ENCODE assay signal across 26 cellular contexts in genomic region chr6:125232466-125232865, GRCh38.
DNase-seq lines count a peak whose midpoint lies in the region; ATAC-seq and TF ChIP-seq lines count a peak whose summit lies in the region.
"Had no signal": no experiment of that assay in that cellular context is flagged by ENCODE, and none has a peak within 500 bp of the region (broad histone marks: within the 10 kb centered on the region; RNA-seq: fewer than 3 reads in every experiment).

No MANE protein-coding gene starts in this region.

- H2BK15ac ChIP-seq in mesenchymal stem cell (ENCODE audit: low read depth, poor library complexity, severe bottlenecking), result no peak overlapping the region

- H3K27ac ChIP-seq in left ventricle myocardium inferior (replicated peaks), result peak overlapping the region; percentile 17
- H3K27ac ChIP-seq in heart right ventricle, result peak overlapping the region in 5 of 10 donors; percentile 12 to 52 (median 23)
- no peak overlapping the region for H3K27ac ChIP-seq in mesenchymal stem cell (ENCODE audit: low read length, poor library complexity, severe bottlenecking)
- H3K27ac ChIP-seq in upper lobe of right lung, result peak overlapping the region; percentile 33
- H3K27ac ChIP-seq in right cardiac atrium (ENCODE audit: low read length), result no peak overlapping the region
- H3K27ac ChIP-seq: 22Rv1; BLaER1 treated with 17β-estradiol and CSF1 and Interleukin-3, amounts not matched to agents 10 nM and 100 nM; body of pancreas; coronary artery; gastroesophageal sphincter; stomach had no signal

- H3K4me1 ChIP-seq in left ventricle myocardium inferior (peaks cover 39% of the 10 kb centered on the region), heart right ventricle (peaks cover 0 to 38% (median 10%) of the 10 kb centered on the region in 9 donors), mesenchymal stem cell (ENCODE audit: control insufficient read depth, insufficient read depth, low read depth, low read length) (no peaks in the 10 kb centered on the region), upper lobe of right lung (peaks cover 3% of the 10 kb centered on the region), right cardiac atrium (ENCODE audit: control insufficient read depth, insufficient read depth, low read length) (no peaks in the 10 kb centered on the region)

- no peak overlapping the region for H2BK5ac ChIP-seq in mesenchymal stem cell (ENCODE audit: low read depth, low read length, poor library complexity, severe bottlenecking)

- H3K9ac ChIP-seq in mesenchymal stem cell (ENCODE audit: low read length), result no peak overlapping the region
- H3K9ac ChIP-seq: BLaER1 treated with 17β-estradiol and CSF1 and Interleukin-3, amounts not matched to agents 10 nM and 100 nM had no signal

- H3K79me1 ChIP-seq in mesenchymal stem cell (replicated peaks; ENCODE audit: low read length, poor library complexity, severe bottlenecking), result peaks cover 3% of the 10 kb centered on the region

- no peak overlapping the region for H2AK5ac ChIP-seq in mesenchymal stem cell (ENCODE audit: low read length, severe bottlenecking)

- H3K36me3 ChIP-seq in left ventricle myocardium inferior, result no peaks in the 10 kb centered on the region
- H3K36me3 ChIP-seq in heart right ventricle, result no peaks in the 10 kb centered on the region
- H3K36me3 ChIP-seq in mesenchymal stem cell (ENCODE audit: control insufficient read depth in 1 of 2, insufficient read depth in 2 of 2, low read depth in 1 of 2, low read length in 2 of 2), result no peaks in the 10 kb centered on the region
- no peaks in the 10 kb centered on the region for H3K36me3 ChIP-seq in upper lobe of right lung
- H3K36me3 ChIP-seq: BLaER1 treated with 17β-estradiol and CSF1 and Interleukin-3, amounts not matched to agents 10 nM and 100 nM; gastroesophageal sphincter; stomach had no signal

- no peak overlapping the region for H2BK120ac ChIP-seq in mesenchymal stem cell (ENCODE audit: low read depth, low read length)

- H3K4ac ChIP-seq in mesenchymal stem cell (ENCODE audit: low read depth in 1 of 2, low read length in 2 of 2), result no peak overlapping the region

- 70 to 91% methylated on average over 1 of the region's 1 CpG for WGBS in heart right ventricle, 2 donors
- no CpG with 5 or more reads among the region's 1 CpG for WGBS in mesenchymal stem cell
- WGBS in right cardiac atrium, result 70% methylated on average over 1 of the region's 1 CpG

- H2BK12ac ChIP-seq in mesenchymal stem cell (ENCODE audit: low read length in 2 of 2), result no peak overlapping the region

- ATAC-seq in heart right ventricle, result no peak
- no peak for ATAC-seq in upper lobe of right lung
- ATAC-seq in HG03045 (IDR thresholded peaks at IDR 0.05; ENCODE audit: unreplicated experiment), result no peak
- ATAC-seq in stimulated activated memory B cell treated with anti-CD40 and anti-IgM and Interleukin-4, amounts not matched to agents 10 μg/mL and 1 μg/mL and 100 μg/mL, for 72 hours, result no peak
- ATAC-seq in right cardiac atrium, result no peak
- ATAC-seq: activated naive CD4-positive, alpha-beta T cell treated with anti-CD3 and anti-CD28 coated beads, Interleukin-2, amount 50 U/mL, for 72 hours; body of pancreas; gastroesophageal sphincter; T-cell had no signal

- no peak overlapping the region for H3K14ac ChIP-seq in mesenchymal stem cell (ENCODE audit: low read length in 2 of 2)

- H3K9me3 Mint-ChIP-seq in chondrocyte (ENCODE audit: low read depth), result no peaks in the 10 kb centered on the region
- H3K9me3 Mint-ChIP-seq in stimulated activated memory B cell treated with anti-CD40 and anti-IgM and Interleukin-4, amounts not matched to agents 10 μg/mL and 1 μg/mL and 100 μg/mL, for 72 hours, result no peaks in the 10 kb centered on the region
- H3K9me3 Mint-ChIP-seq: activated naive CD4-positive, alpha-beta T cell treated with anti-CD3 and anti-CD28 coated beads, Interleukin-2, amount 50 U/mL, for 72 hours; activated T-helper 1 cell treated with anti-CD3 and anti-CD28 coated beads, Interleukin-12 subunit alpha, Interleukin-12 subunit beta, Interleukin-2, Interleukin-4 antibody, amounts not matched to agents 30 ng/mL and 10 ng/mL and 1 ng/mL, durations not matched to agents 14 hours and 24 hours and 36 hours; neural crest cell; T-cell had no signal

- H3K18ac ChIP-seq in mesenchymal stem cell (ENCODE audit: low read depth in 1 of 2, low read length in 2 of 2), result no peak overlapping the region

- H3K27me3 Mint-ChIP-seq in chondrocyte (ENCODE audit: low read depth), result no peaks in the 10 kb centered on the region
- no peaks in the 10 kb centered on the region for H3K27me3 Mint-ChIP-seq in stimulated activated memory B cell treated with anti-CD40 and anti-IgM and Interleukin-4, amounts not matched to agents 10 μg/mL and 1 μg/mL and 100 μg/mL, for 72 hours
- H3K27me3 Mint-ChIP-seq: progenitor cell of endocrine pancreas had no signal

- H3K27me3 ChIP-seq in left ventricle myocardium inferior (ENCODE audit: low read depth) (no peaks in the 10 kb centered on the region), heart right ventricle (no peaks in the 10 kb centered on the region), mesenchymal stem cell (ENCODE audit: control insufficient read depth in 1 of 2, insufficient read depth in 1 of 2, low read length in 2 of 2) (no peaks in the 10 kb centered on the region), upper lobe of right lung (no peaks in the 10 kb centered on the region), right cardiac atrium (ENCODE audit: control insufficient read depth, insufficient read depth) (no peaks in the 10 kb centered on the region)
- H3K27me3 ChIP-seq: BLaER1 treated with 17β-estradiol and CSF1 and Interleukin-3, amounts not matched to agents 10 nM and 100 nM; body of pancreas; gastroesophageal sphincter; stomach had no signal

- H3K4me3 ChIP-seq in left ventricle myocardium inferior (no peak overlapping the region), heart right ventricle (no peak overlapping the region), mesenchymal stem cell (ENCODE audit: insufficient read depth in 1 of 2, low read depth in 1 of 2, low read length in 2 of 2) (no peak overlapping the region), upper lobe of right lung (no peak overlapping the region), right cardiac atrium (ENCODE audit: low read length) (no peak overlapping the region)
- H3K4me3 ChIP-seq: BLaER1 treated with 17β-estradiol and CSF1 and Interleukin-3, amounts not matched to agents 10 nM and 100 nM; body of pancreas; coronary artery; gastroesophageal sphincter; stomach had no signal

- H2AFZ ChIP-seq in mesenchymal stem cell (ENCODE audit: low read depth, low read length), result no peak overlapping the region

- no peak overlapping the region for H3K4me2 ChIP-seq in mesenchymal stem cell (ENCODE audit: low read length, poor library complexity, severe bottlenecking)
- H3K4me2 ChIP-seq: BLaER1 treated with 17β-estradiol and CSF1 and Interleukin-3, amounts not matched to agents 10 nM and 100 nM had no signal

- H3K4me3 Mint-ChIP-seq in chondrocyte (ENCODE audit: unreplicated experiment), result no peak overlapping the region
- no peak overlapping the region for H3K4me3 Mint-ChIP-seq in stimulated activated memory B cell treated with anti-CD40 and anti-IgM and Interleukin-4, amounts not matched to agents 10 μg/mL and 1 μg/mL and 100 μg/mL, for 72 hours
- H3K4me3 Mint-ChIP-seq: activated T-helper 1 cell treated with anti-CD3 and anti-CD28 coated beads, Interleukin-12 subunit alpha, Interleukin-12 subunit beta, Interleukin-2, Interleukin-4 antibody, amounts not matched to agents 30 ng/mL and 10 ng/mL and 1 ng/mL, durations not matched to agents 14 hours and 24 hours and 36 hours; IgD-negative memory B cell; neural crest cell; T-cell had no signal

- no peak overlapping the region for H3K23ac ChIP-seq in mesenchymal stem cell (ENCODE audit: low read length in 2 of 2)

- no peaks in the 10 kb centered on the region for H3K36me3 Mint-ChIP-seq in chondrocyte (ENCODE audit: low read depth)
- no peaks in the 10 kb centered on the region for H3K36me3 Mint-ChIP-seq in stimulated activated memory B cell treated with anti-CD40 and anti-IgM and Interleukin-4, amounts not matched to agents 10 μg/mL and 1 μg/mL and 100 μg/mL, for 72 hours
- H3K36me3 Mint-ChIP-seq: activated naive CD4-positive, alpha-beta T cell treated with anti-CD3 and anti-CD28 coated beads, Interleukin-2, amount 50 U/mL, for 72 hours; IgD-negative memory B cell; T-cell had no signal

- H4K91ac ChIP-seq in mesenchymal stem cell (ENCODE audit: low read length), result no peak overlapping the region

- no peaks in the 10 kb centered on the region for H3K9me3 ChIP-seq in left ventricle myocardium inferior (replicated peaks)
- no peaks in the 10 kb centered on the region for H3K9me3 ChIP-seq in heart right ventricle
- H3K9me3 ChIP-seq in mesenchymal stem cell (ENCODE audit: control insufficient read depth, low read length), result no peaks in the 10 kb centered on the region
- no peaks in the 10 kb centered on the region for H3K9me3 ChIP-seq in upper lobe of right lung
- H3K9me3 ChIP-seq in right cardiac atrium (ENCODE audit: control insufficient read depth, low read length), result no peaks in the 10 kb centered on the region
- H3K9me3 ChIP-seq: BLaER1 treated with 17β-estradiol and CSF1 and Interleukin-3, amounts not matched to agents 10 nM and 100 nM; body of pancreas; gastroesophageal sphincter; stomach had no signal

- intact Hi-C loops in left ventricle myocardium inferior (cut with micrococcal nuclease), result no loop called here
- intact Hi-C loops in heart right ventricle (cut with DNase I), result loop anchor here in 1 of 10 donors (10.0 kb wide), 1 partner anchor 62 kb away; no protein-coding TSS in a partner anchor
- intact Hi-C loops in upper lobe of right lung (cut with DNase I), result no loop called here
- intact Hi-C loops in right cardiac atrium (cut with DNase I), result no loop called here

- H3K4me1 Mint-ChIP-seq in chondrocyte (ENCODE audit: low read depth), result peaks cover 39% of the 10 kb centered on the region
- no peaks in the 10 kb centered on the region for H3K4me1 Mint-ChIP-seq in stimulated activated memory B cell treated with anti-CD40 and anti-IgM and Interleukin-4, amounts not matched to agents 10 μg/mL and 1 μg/mL and 100 μg/mL, for 72 hours
- H3K4me1 Mint-ChIP-seq: IgD-negative memory B cell had no signal

- DNase-seq in left ventricle myocardium inferior (no peak), heart right ventricle (no peak), chondrocyte (ENCODE audit: low spot score) (no peak), mesenchymal stem cell (peak; percentile 6), upper lobe of right lung (no peak), right cardiac atrium (no peak)
- DNase-seq: activated CD4-positive, alpha-beta T cell treated with anti-CD3 and anti-CD28 coated beads for 4 hours; body of pancreas; GDM1; NCI-H1694 treated with DMSO at 0.1 percent for 48 hours; NCI-H774; SHP77 treated with DMSO at 0.1 percent for 48 hours; stimulated activated CD4-positive, alpha-beta T cell treated with anti-CD3 and anti-CD28 coated beads, Interleukin-4, amount 100 ng/mL, for 1 hour; stomach; T-cell had no signal

- no peak overlapping the region for H4K8ac ChIP-seq in mesenchymal stem cell (ENCODE audit: low read length)

- peak overlapping the region; percentile 25 for H3K27ac Mint-ChIP-seq in chondrocyte (ENCODE audit: unreplicated experiment)
- no peak overlapping the region for H3K27ac Mint-ChIP-seq in stimulated activated memory B cell treated with anti-CD40 and anti-IgM and Interleukin-4, amounts not matched to agents 10 μg/mL and 1 μg/mL and 100 μg/mL, for 72 hours
- H3K27ac Mint-ChIP-seq: activated naive CD4-positive, alpha-beta T cell treated with anti-CD3 and anti-CD28 coated beads, Interleukin-2, amount 50 U/mL, for 72 hours; activated T-helper 1 cell treated with anti-CD3 and anti-CD28 coated beads, Interleukin-12 subunit alpha, Interleukin-12 subunit beta, Interleukin-2, Interleukin-4 antibody, amounts not matched to agents 30 ng/mL and 10 ng/mL and 1 ng/mL, durations not matched to agents 14 hours and 24 hours and 36 hours; IgD-negative memory B cell; progenitor cell of endocrine pancreas; T-cell had no signal

- TF ChIP-seq CTCF in left ventricle myocardium inferior (IDR thresholded peaks at IDR 0.05; ENCODE audit: borderline replicate concordance) (no peak), heart right ventricle (IDR thresholded peaks at IDR 0.05) (no peak), chondrocyte (IDR thresholded peaks at IDR 0.05) (no peak), upper lobe of right lung (IDR thresholded peaks at IDR 0.05) (no peak)

Comparison
In these comparisons a context has a peak if more than half of its experiments do, and no peak if none do; other contexts are left out.
1. H3K27ac ChIP-seq: peak in left ventricle myocardium inferior (single experiment) and upper lobe of right lung (single experiment); none in mesenchymal stem cell (single experiment) and right cardiac atrium (single experiment).